In the genomic region with DNA sequence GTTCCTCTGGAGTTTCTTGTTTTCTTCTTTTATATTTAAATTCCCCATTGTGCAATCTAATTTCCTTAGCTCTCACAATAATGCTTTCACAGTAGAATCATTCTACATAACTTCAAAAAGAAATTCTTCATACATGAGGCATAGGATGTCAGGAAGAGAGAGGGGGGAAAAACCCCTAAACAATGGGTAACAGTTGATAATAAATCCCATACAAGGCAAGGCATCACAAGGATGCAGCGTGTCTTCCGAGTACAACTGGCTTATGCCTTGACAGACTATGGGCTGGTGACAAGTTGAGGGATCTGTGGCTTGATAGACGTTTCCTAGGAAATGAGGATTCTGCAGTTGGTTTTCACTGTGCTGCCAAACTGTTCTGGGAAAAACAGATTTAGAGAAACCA, we compare ENCODE assay signal across 14 cellular contexts.
A peak's percentile ranks its signal among the peaks of the same experiment; 100 is the strongest.
DNase-seq lines count a peak whose midpoint lies in the region; TF ChIP-seq lines count a peak whose summit lies in the region.
"Had no signal": no experiment of that assay in that cellular context is flagged by ENCODE, and none has a peak within 500 bp of the region (broad histone marks: within the 10 kb centered on the region; RNA-seq: fewer than 3 reads in every experiment).

No MANE protein-coding gene starts in this region.

- peaks cover 19% of the 10 kb centered on the region for H3K4me1 Mint-ChIP-seq in endodermal cell

- H2AK5ac ChIP-seq in neuronal stem cell (ENCODE audit: low read depth, low read length): no peak overlapping the region

- no peak overlapping the region for H3K4me3 Mint-ChIP-seq in endodermal cell

- H3K9ac ChIP-seq in endodermal cell (ENCODE audit: extremely low read depth, low read length, poor library complexity, severe bottlenecking): no peak overlapping the region
- no peak overlapping the region for H3K9ac ChIP-seq in neuronal stem cell (ENCODE audit: low read depth, low read length, poor library complexity)

- H3K36me3 ChIP-seq in endodermal cell (ENCODE audit: control insufficient read depth, insufficient read depth, low read length) (no peaks in the 10 kb centered on the region), mesodermal cell (ENCODE audit: control insufficient read depth, insufficient read depth, low read length) (no peaks in the 10 kb centered on the region), neuronal stem cell (replicated peaks in 1 of 2; ENCODE audit: control insufficient read depth in 2 of 2, insufficient read depth in 2 of 2, low read length in 2 of 2) (no peaks in the 10 kb centered on the region)
- H3K36me3 ChIP-seq: BE2C, tibial nerve had no signal

- no peaks in the 10 kb centered on the region for H3K79me1 ChIP-seq in neuronal stem cell (ENCODE audit: low read depth, low read length)

- H3K4me1 ChIP-seq in endodermal cell (ENCODE audit: control insufficient read depth, insufficient read depth, low read length) (peaks cover 6% of the 10 kb centered on the region), mesodermal cell (ENCODE audit: control insufficient read depth, insufficient read depth, low read length, poor library complexity, severe bottlenecking) (peaks cover 13% of the 10 kb centered on the region), neuronal stem cell (ENCODE audit: control insufficient read depth in 2 of 2, insufficient read depth in 1 of 2, low read depth in 1 of 2, low read length in 2 of 2) (peaks cover 2 to 3% of the 10 kb centered on the region in 2 donors)
- H3K4me1 ChIP-seq: BE2C had no signal

- H3K14ac ChIP-seq in neuronal stem cell (ENCODE audit: low read length): no peak overlapping the region

- H3K4ac ChIP-seq in neuronal stem cell (ENCODE audit: low read length): no peak overlapping the region

- no peak overlapping the region for H3K27ac Mint-ChIP-seq in endodermal cell

- H3K27me3 ChIP-seq in endodermal cell (ENCODE audit: control insufficient read depth, insufficient read depth, low read length, poor library complexity, severe bottlenecking) (no peaks in the 10 kb centered on the region), neuronal stem cell (ENCODE audit: control insufficient read depth in 3 of 3, insufficient read depth in 3 of 3, low read depth in 1 of 3, low read length in 3 of 3) (no peaks in the 10 kb centered on the region)
- H3K27me3 ChIP-seq: BE2C, tibial nerve had no signal

- 73 to 81% methylated on average over 3 of the region's 3 CpGs for WGBS in endodermal cell (ENCODE audit: insufficient coverage in 1 of 2, insufficient read length in 1 of 2), 2 experiments
- 29% methylated on average over 1 of the region's 3 CpGs; no CpG with 5 or more reads in 1 of the 2 experiments for WGBS in mesodermal cell (ENCODE audit: insufficient coverage in 2 of 2), 2 experiments
- WGBS in neuronal stem cell (ENCODE audit: extremely low coverage in 2 of 2, insufficient read length in 2 of 2, insufficient replicate concordance in 1 of 2), 2 donors: no CpG with 5 or more reads among the region's 3 CpGs

- no peak overlapping the region for H4K8ac ChIP-seq in neuronal stem cell (ENCODE audit: low read depth, low read length)

- DNase-seq in AG09309 (ENCODE audit: low read depth): peak; percentile 64
- DNase-seq in LHCN-M2 (ENCODE audit: low read depth): peak; percentile 13
- no peak for DNase-seq in endodermal cell
- no peak for DNase-seq in HT-29 (ENCODE audit: low spot score)
- no peak for DNase-seq in DMS79 treated with DMSO at 0.1 percent for 48 hours (lab: John Stamatoyannopoulos, UW)
- DNase-seq in neuronal stem cell (ENCODE audit: low spot score): no peak
- DNase-seq in NCI-H446 treated with DMSO at 0.1 percent for 48 hours (lab: John Stamatoyannopoulos, UW): no peak
- DNase-seq: BE2C, caudate nucleus, midbrain, NCI-H2029 treated with DMSO at 0.1 percent for 48 hours, SHP77 treated with DMSO at 0.1 percent for 48 hours had no signal

- no peak overlapping the region for H3K23ac ChIP-seq in neuronal stem cell (ENCODE audit: low read depth, low read length, poor library complexity)

- no peak overlapping the region for H2BK120ac ChIP-seq in neuronal stem cell (ENCODE audit: low read depth, low read length)

- H2BK5ac ChIP-seq in neuronal stem cell (ENCODE audit: low read length): no peak overlapping the region

- TF ChIP-seq CTCF in AG09309 (IDR thresholded peaks at IDR 0.05; ENCODE audit: control insufficient read depth, insufficient read depth, low read depth, low read length, missing control alignments) (no peak), endodermal cell (conservative IDR thresholded peaks at IDR 0.05) (no peak)

- no peak overlapping the region for H3K18ac ChIP-seq in neuronal stem cell (ENCODE audit: low read length)

- H3K36me3 Mint-ChIP-seq in endodermal cell (ENCODE audit: low read depth): peaks cover 14% of the 10 kb centered on the region

- H2AFZ ChIP-seq in neuronal stem cell (ENCODE audit: low read length): no peak overlapping the region

- no peak overlapping the region for H2BK12ac ChIP-seq in neuronal stem cell (ENCODE audit: low read length)

- H3K4me3 ChIP-seq in AG09309 (ENCODE audit: control insufficient read depth, low read depth, low read length): no peak overlapping the region
- no peak overlapping the region for H3K4me3 ChIP-seq in endodermal cell (ENCODE audit: low read length)
- H3K4me3 ChIP-seq in mesodermal cell (ENCODE audit: extremely low read depth, insufficient read depth, low read length, poor library complexity, severe bottlenecking): no peak overlapping the region
- H3K4me3 ChIP-seq in neuronal stem cell (ENCODE audit: low read length in 2 of 2): no peak overlapping the region
- H3K4me3 ChIP-seq: tibial nerve had no signal

- no peak overlapping the region for H3K4me2 ChIP-seq in neuronal stem cell (ENCODE audit: insufficient read depth, low read length, poor library complexity, severe bottlenecking)

- H3K27ac ChIP-seq in endodermal cell (ENCODE audit: low read depth, low read length) (peak overlapping the region; percentile 44), mesodermal cell (ENCODE audit: low read depth, low read length, severe bottlenecking) (peak overlapping the region; percentile 30), neuronal stem cell (replicated peaks; ENCODE audit: low read length) (no peak overlapping the region)

- H4K91ac ChIP-seq in neuronal stem cell (ENCODE audit: low read depth, low read length, poor library complexity): no peak overlapping the region

- H3K9me3 ChIP-seq in endodermal cell (ENCODE audit: control insufficient read depth, low read length) (no peaks in the 10 kb centered on the region), mesodermal cell (ENCODE audit: control insufficient read depth, low read length) (no peaks in the 10 kb centered on the region), neuronal stem cell (replicated peaks in 1 of 2; ENCODE audit: control insufficient read depth in 2 of 2, insufficient read depth in 1 of 2, low read depth in 1 of 2, low read length in 2 of 2) (no peaks in the 10 kb centered on the region)
- H3K9me3 ChIP-seq: BE2C, tibial nerve had no signal

- H3K9me3 Mint-ChIP-seq in endodermal cell: peaks cover 7% of the 10 kb centered on the region

- H3K27me3 Mint-ChIP-seq in endodermal cell (ENCODE audit: insufficient read depth): no peaks in the 10 kb centered on the region

- H2BK15ac ChIP-seq in neuronal stem cell (ENCODE audit: low read length): no peak overlapping the region

Comparison
In these comparisons a context has a peak if more than half of its experiments do, and no peak if none do; other contexts are left out.
1. DNase-seq: peak in AG09309 (single experiment) and LHCN-M2 (single experiment); none in endodermal cell (single experiment), HT-29 (single experiment), DMS79 treated with DMSO at 0.1 percent for 48 hours (single experiment), neuronal stem cell (single experiment) and NCI-H446 treated with DMSO at 0.1 percent for 48 hours (single experiment).